In genomic region chr12:49018282-49019119, GRCh38 we compare ENCODE assay signal across 8 cellular contexts. TPM values are rescaled to one million over a fixed set of nuclear protein-coding genes. Genes with fewer than 3 reads are reported as not detected.
DNase-seq lines count a peak whose midpoint lies in the region; ATAC-seq and TF ChIP-seq lines count a peak whose summit lies in the region.

TSS of gene PRKAG1 (minus strand) at chr12:49018776. CDS start at chr12:49018740, 36 bp downstream.

- H3K36me3 ChIP-seq in HUES48 (ENCODE audit: control insufficient read depth, insufficient read depth, low read length) (peaks cover 24% of the 10 kb centered on the region), NT2/D1 (ENCODE audit: insufficient read depth, insufficient read length, low read length) (peaks cover 30% of the 10 kb centered on the region), endodermal cell (ENCODE audit: control insufficient read depth, insufficient read depth, low read length) (peaks cover 20% of the 10 kb centered on the region)

- no peaks in the 10 kb centered on the region for H3K27me3 Mint-ChIP-seq in activated CD8-positive, alpha-beta memory T cell treated with anti-CD3 and anti-CD28 coated beads, Interleukin-2, amount 10 ng/mL, durations not matched to agents 7 days and 5 days
- no peaks in the 10 kb centered on the region for H3K27me3 Mint-ChIP-seq in endodermal cell (ENCODE audit: insufficient read depth)

- H3K4me3 Mint-ChIP-seq in activated CD8-positive, alpha-beta memory T cell treated with anti-CD3 and anti-CD28 coated beads, Interleukin-2, amount 10 ng/mL, durations not matched to agents 7 days and 5 days, result peak within 1 kb of the TSS; percentile 86
- H3K4me3 Mint-ChIP-seq in endodermal cell, result peak within 1 kb of the TSS; percentile 86

- H3K27ac ChIP-seq in HUES48 (ENCODE audit: low read depth, low read length) (peak within 1 kb of the TSS; percentile 95), endodermal cell (ENCODE audit: low read depth, low read length) (peak within 1 kb of the TSS; percentile 91)

- H3K4me3 ChIP-seq in HUES48 (ENCODE audit: low read depth, low read length) (peak within 1 kb of the TSS; percentile 85), NT2/D1 (ENCODE audit: insufficient read length, low read depth) (peak within 1 kb of the TSS; percentile 72), endodermal cell (ENCODE audit: low read length) (peak within 1 kb of the TSS; percentile 87)

- peak; percentile 73 for TF ChIP-seq CTCF in endodermal cell (conservative IDR thresholded peaks at IDR 0.05)

- H3K36me3 Mint-ChIP-seq in activated CD8-positive, alpha-beta memory T cell treated with anti-CD3 and anti-CD28 coated beads, Interleukin-2, amount 10 ng/mL, durations not matched to agents 7 days and 5 days, result peaks cover 22% of the 10 kb centered on the region
- peaks cover 24% of the 10 kb centered on the region for H3K36me3 Mint-ChIP-seq in endodermal cell (ENCODE audit: low read depth)

- H3K9ac ChIP-seq in HUES48 (ENCODE audit: low read depth, low read length), result peak within 1 kb of the TSS; percentile 93
- peak within 1 kb of the TSS; percentile 95 for H3K9ac ChIP-seq in NT2/D1 (ENCODE audit: insufficient read length, low read depth)
- H3K9ac ChIP-seq in endodermal cell (ENCODE audit: extremely low read depth, low read length, poor library complexity, severe bottlenecking), result peak within 1 kb of the TSS; percentile 95

- peak within 1 kb of the TSS; percentile 97 for H3K27ac Mint-ChIP-seq in activated CD8-positive, alpha-beta memory T cell treated with anti-CD3 and anti-CD28 coated beads, Interleukin-2, amount 10 ng/mL, durations not matched to agents 7 days and 5 days
- H3K27ac Mint-ChIP-seq in endodermal cell, result peak within 1 kb of the TSS; percentile 96

- H3K9me3 Mint-ChIP-seq in activated CD8-positive, alpha-beta memory T cell treated with anti-CD3 and anti-CD28 coated beads, Interleukin-2, amount 10 ng/mL, durations not matched to agents 7 days and 5 days (ENCODE audit: low read depth), result no peaks in the 10 kb centered on the region
- no peaks in the 10 kb centered on the region for H3K9me3 Mint-ChIP-seq in endodermal cell

- H3K9me3 ChIP-seq in HUES48 (ENCODE audit: control insufficient read depth, insufficient read depth, low read length), result no peaks in the 10 kb centered on the region
- no peaks in the 10 kb centered on the region for H3K9me3 ChIP-seq in NT2/D1 (ENCODE audit: insufficient read depth, low read length)
- no peaks in the 10 kb centered on the region for H3K9me3 ChIP-seq in endodermal cell (ENCODE audit: control insufficient read depth, low read length)

- CTCF ChIA-PET in activated CD8-positive, alpha-beta memory T cell treated with anti-CD3 and anti-CD28 coated beads, Interleukin-2, amount 10 ng/mL, durations not matched to agents 7 days and 5 days (lab: Charles Lee), result interaction anchor here (0.6 to 3.4 kb wide), 21 partner anchors 10 to 217 kb away, joined by 3 to 45 read pairs (median 5); partner anchors contain the start of genes DDN, DDX23 and WNT1

- DNase-seq in D341Med (ENCODE audit: low spot score), result peak; percentile 98
- DNase-seq in NT2/D1 (ENCODE audit: low read depth, low spot score), result peak; percentile 99
- peak; percentile 98 for DNase-seq in activated CD8-positive, alpha-beta memory T cell treated with anti-CD3 and anti-CD28 coated beads, Interleukin-2, amount 10 ng/mL, durations not matched to agents 7 days and 5 days
- DNase-seq in endodermal cell, result peak; percentile 100
- peak; percentile 99 for DNase-seq in mesenteric fat pad (ENCODE audit: low spot score)
- DNase-seq in stimulated activated CD8-positive, alpha-beta memory T cell treated with anti-CD3 and anti-CD28 coated beads, Interleukin-15, amount 100 ng/mL, for 24 hours (ENCODE audit: low read depth), result peak; percentile 90

- peak; percentile 90 for ATAC-seq in GM21390 (IDR thresholded peaks at IDR 0.05; ENCODE audit: unreplicated experiment)
- ATAC-seq in activated CD8-positive, alpha-beta memory T cell treated with anti-CD3 and anti-CD28 coated beads, Interleukin-2, amount 10 ng/mL, durations not matched to agents 7 days and 5 days, result peak; percentile 92

- H3K27me3 ChIP-seq in HUES48 (ENCODE audit: control insufficient read depth, insufficient read depth, low read length), result no peaks in the 10 kb centered on the region
- H3K27me3 ChIP-seq in NT2/D1 (ENCODE audit: insufficient read depth, insufficient read length), result no peaks in the 10 kb centered on the region
- no peaks in the 10 kb centered on the region for H3K27me3 ChIP-seq in endodermal cell (ENCODE audit: control insufficient read depth, insufficient read depth, low read length, poor library complexity, severe bottlenecking)

- H3K4me1 Mint-ChIP-seq in activated CD8-positive, alpha-beta memory T cell treated with anti-CD3 and anti-CD28 coated beads, Interleukin-2, amount 10 ng/mL, durations not matched to agents 7 days and 5 days, result peaks cover 28% of the 10 kb centered on the region
- H3K4me1 Mint-ChIP-seq in endodermal cell, result peaks cover 15% of the 10 kb centered on the region

- H3K4me1 ChIP-seq in HUES48 (ENCODE audit: control insufficient read depth, insufficient read depth, low read length), result peaks cover 14% of the 10 kb centered on the region
- H3K4me1 ChIP-seq in NT2/D1 (ENCODE audit: insufficient read depth, insufficient read length), result no peaks in the 10 kb centered on the region
- H3K4me1 ChIP-seq in endodermal cell (ENCODE audit: control insufficient read depth, insufficient read depth, low read length), result no peaks in the 10 kb centered on the region

- WGBS in endodermal cell (ENCODE audit: insufficient coverage in 1 of 2, insufficient read length in 1 of 2), 2 experiments, result 1% methylated on average over 21 to 59 of the region's 59 CpGs

RNA-seq across cellular contexts. Expression of gene PRKAG1, which starts in this region (rescaled TPM):
- 10 to 100 TPM; 58.9 to 66.0 TPM for total RNA-seq in activated CD8-positive, alpha-beta memory T cell treated with anti-CD3 and anti-CD28 coated beads, Interleukin-2, amount 10 ng/mL, durations not matched to agents 7 days and 5 days
- total RNA-seq in endodermal cell (10 to 100 TPM; 27.6 to 38.1 TPM), mesenteric fat pad (61.7 TPM)
- 45.4 TPM for polyA plus RNA-seq in endodermal cell (2013, experiment 1 of 2)
- 36.6 TPM for polyA plus RNA-seq in endodermal cell (2013, experiment 2 of 2)

Comparison
In these comparisons a context has a peak if more than half of its experiments do, and no peak if none do; other contexts are left out.
1. Peak in every context shown above with its lines: DNase-seq, ATAC-seq, H3K4me3 ChIP-seq and H3K27ac ChIP-seq.